ENCODE assay signal across 11 cellular contexts in the genomic region with DNA sequence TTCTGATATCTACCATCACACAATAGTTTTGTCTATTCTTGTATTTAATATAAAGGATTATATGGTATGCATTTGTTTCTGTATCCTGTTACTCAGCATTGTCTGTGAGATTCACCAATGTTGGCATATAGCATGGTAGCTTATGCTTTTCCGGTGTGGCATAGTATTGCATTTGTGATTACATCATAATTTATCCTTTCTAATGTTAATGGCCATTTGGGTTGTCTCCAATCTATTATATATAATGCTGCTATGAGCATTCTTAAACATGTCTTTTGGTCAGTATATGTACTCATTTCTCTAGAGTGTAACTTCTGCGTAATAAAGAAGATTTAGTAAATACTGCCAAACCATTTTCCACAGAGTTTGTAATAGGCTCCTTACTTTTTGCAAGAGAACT. TPM values are rescaled to one million over a fixed set of nuclear protein-coding genes. Genes with fewer than 3 reads are reported as not detected.
"Had no signal": no experiment of that assay in that cellular context is flagged by ENCODE, and none has a peak within 500 bp of the region (broad histone marks: within the 10 kb centered on the region; RNA-seq: fewer than 3 reads in every experiment).

No MANE protein-coding gene starts in this region.

- H3K9me3 ChIP-seq: HAP-1 had no signal

- H3K9me3 Mint-ChIP-seq: GM23338, H9, HFFc6 had no signal

- FAIRE-seq: H1, H54 had no signal

- ATAC-seq: GM23338, HCT116 had no signal

- DNase-seq: GM23248, GOT3, H7, H9, HCEC 1CT, HFFc6 had no signal

- H3K27ac ChIP-seq: GM23248 had no signal

- H3K4me2 ChIP-seq: GM23338 had no signal

- H3K4me1 Mint-ChIP-seq: GM23338 had no signal

- H3K4me1 ChIP-seq: HAP-1 had no signal

- H3K27ac Mint-ChIP-seq: GM23338, H9, HFFc6 had no signal

- H3K4me3 ChIP-seq: GM23248, GM23338, HAP-1 had no signal

- H3K9ac ChIP-seq: GM23248 had no signal

- H2AFZ ChIP-seq: GM23248, GM23338 had no signal

- H3K4me3 Mint-ChIP-seq: GM23338, H9, HFFc6 had no signal

- H3K36me3 ChIP-seq: HAP-1 had no signal

RNA-seq across cellular contexts. Expression of a gene that starts 40.9 kb away (rescaled TPM):
- total RNA-seq: GM23248 had no signal
- polyA plus RNA-seq: GM23248, GM23338 had no signal
